In the genomic region with DNA sequence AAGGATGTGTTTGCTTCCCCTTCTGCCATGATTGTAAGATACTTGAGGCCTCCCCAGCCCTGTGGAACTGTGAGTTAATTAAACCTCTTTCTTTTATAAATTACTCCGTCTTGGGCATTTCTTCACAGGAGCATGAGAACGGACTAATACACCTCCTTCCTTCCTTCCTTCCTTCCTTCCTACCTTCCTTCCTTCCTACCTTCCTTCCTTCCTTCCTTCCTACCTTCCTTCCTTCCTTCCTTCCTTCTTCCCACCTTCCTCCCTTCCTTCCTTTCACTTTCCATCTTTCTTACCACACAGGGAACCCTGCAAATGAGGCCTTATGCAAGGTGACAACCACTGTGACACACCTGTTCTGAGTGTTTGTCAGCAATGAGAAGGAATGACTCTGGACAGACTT, we compare ENCODE assay signal across 29 cellular contexts.
DNase-seq lines count a peak whose midpoint lies in the region; ATAC-seq, FAIRE-seq and TF ChIP-seq lines count a peak whose summit lies in the region.
"Had no signal": no experiment of that assay in that cellular context is flagged by ENCODE, and none has a peak within 500 bp of the region (broad histone marks: within the 10 kb centered on the region; RNA-seq: fewer than 3 reads in every experiment).

No MANE protein-coding gene starts in this region.

- WGBS in HepG2 (ENCODE audit: low lambda C conversion rate) = 83% methylated on average over 2 of the region's 2 CpGs

- H3K27ac ChIP-seq in astrocyte (ENCODE audit: low read depth, low read length) (no peak overlapping the region), HepG2 (ENCODE audit: extremely low read length, insufficient read depth, low read length) (no peak overlapping the region)
- H3K27ac ChIP-seq: 22Rv1, body of pancreas, GM23248, lower lobe of right lung, thoracic aorta had no signal

- no peaks in the 10 kb centered on the region for H3K9me3 ChIP-seq in astrocyte (ENCODE audit: insufficient read depth, low read depth, low read length)
- H3K9me3 ChIP-seq in HepG2 (ENCODE audit: low read length) = no peaks in the 10 kb centered on the region
- H3K9me3 ChIP-seq: body of pancreas, lower lobe of right lung, thoracic aorta had no signal

- peaks cover 14% of the 10 kb centered on the region for H3K27me3 Mint-ChIP-seq in activated naive CD4-positive, alpha-beta T cell treated with anti-CD3 and anti-CD28 coated beads, Interleukin-2, amount 50 U/mL, for 24 hours
- H3K27me3 Mint-ChIP-seq in activated naive CD4-positive, alpha-beta T cell treated with anti-CD3 and anti-CD28 coated beads, Interleukin-2, amount 10 ng/mL, durations not matched to agents 7 days and 5 days = peaks cover 18% of the 10 kb centered on the region
- peaks cover 1% of the 10 kb centered on the region for H3K27me3 Mint-ChIP-seq in astrocyte (ENCODE audit: low read depth, unreplicated experiment)

- H3K4me1 ChIP-seq in astrocyte (ENCODE audit: insufficient read depth, low read length) = no peaks in the 10 kb centered on the region
- peaks cover 33% of the 10 kb centered on the region for H3K4me1 ChIP-seq in HepG2 (ENCODE audit: insufficient read depth, low read length)
- H3K4me1 ChIP-seq: body of pancreas, lower lobe of right lung had no signal

- H3K79me2 ChIP-seq in astrocyte (ENCODE audit: insufficient read depth, low read length) (no peaks in the 10 kb centered on the region), HepG2 (ENCODE audit: insufficient read depth, low read length) (no peaks in the 10 kb centered on the region)

- H3K9ac ChIP-seq in astrocyte (ENCODE audit: low read length) (no peak overlapping the region), HepG2 (ENCODE audit: insufficient read depth, low read depth, low read length) (no peak overlapping the region)
- H3K9ac ChIP-seq: GM23248 had no signal

- no peak for TF ChIP-seq RAD21 in HepG2 (CRISPR knock-in tag; IDR thresholded peaks at IDR 0.05)

- H3K4me3 Mint-ChIP-seq in activated naive CD4-positive, alpha-beta T cell treated with anti-CD3 and anti-CD28 coated beads, Interleukin-2, amount 50 U/mL, for 24 hours = no peak overlapping the region
- H3K4me3 Mint-ChIP-seq in activated naive CD4-positive, alpha-beta T cell treated with anti-CD3 and anti-CD28 coated beads, Interleukin-2, amount 10 ng/mL, durations not matched to agents 7 days and 5 days = no peak overlapping the region
- H3K4me3 Mint-ChIP-seq in astrocyte (ENCODE audit: unreplicated experiment) = no peak overlapping the region
- no peak overlapping the region for H3K4me3 Mint-ChIP-seq in stimulated activated effector memory CD8-positive, alpha-beta T cell treated with anti-CD3 and anti-CD28 coated beads, Interleukin-12 subunit alpha, Interleukin-12 subunit beta, amount 100 ng/mL, for 72 hours
- H3K4me3 Mint-ChIP-seq: IgD-negative memory B cell; stimulated activated naive CD8-positive, alpha-beta T cell treated with anti-CD3 and anti-CD28 coated beads, Interleukin-15, Interleukin-2, amounts not matched to agents 100 ng/mL and 50 ng/mL, for 24 hours had no signal

- no peak for ATAC-seq in HepG2
- ATAC-seq in stimulated activated effector memory CD8-positive, alpha-beta T cell treated with anti-CD3 and anti-CD28 coated beads, Interleukin-12 subunit alpha, Interleukin-12 subunit beta, amount 100 ng/mL, for 72 hours = no peak
- ATAC-seq: body of pancreas, lower lobe of right lung, PC-3, Right ventricle myocardium inferior, sciatic nerve, SK-N-SH treated with all-trans-retinoic acid at 6 μM for 48 hours had no signal

- H3K4me3 ChIP-seq in astrocyte (ENCODE audit: insufficient read depth, low read depth, low read length) (no peak overlapping the region), HepG2 (replicated peaks in 1 of 3; ENCODE audit: insufficient read depth in 1 of 3, low read depth in 2 of 3, low read length in 3 of 3) (no peak overlapping the region), foreskin fibroblast (ENCODE audit: low read depth in 1 of 2, low read length in 2 of 2) (no peak overlapping the region)
- H3K4me3 ChIP-seq: body of pancreas, GM23248, lower lobe of right lung, thoracic aorta had no signal

- intact Hi-C loops in HepG2 (cut with micrococcal nuclease; ENCODE audit: unreplicated experiment) = no loop called here

- peaks cover 9% of the 10 kb centered on the region for H3K9me3 Mint-ChIP-seq in activated naive CD4-positive, alpha-beta T cell treated with anti-CD3 and anti-CD28 coated beads, Interleukin-2, amount 50 U/mL, for 24 hours
- H3K9me3 Mint-ChIP-seq in activated naive CD4-positive, alpha-beta T cell treated with anti-CD3 and anti-CD28 coated beads, Interleukin-2, amount 10 ng/mL, durations not matched to agents 7 days and 5 days = peaks cover 20% of the 10 kb centered on the region
- H3K9me3 Mint-ChIP-seq in astrocyte (ENCODE audit: unreplicated experiment) = peaks cover 17% of the 10 kb centered on the region
- peaks cover 7% of the 10 kb centered on the region for H3K9me3 Mint-ChIP-seq in stimulated activated effector memory CD8-positive, alpha-beta T cell treated with anti-CD3 and anti-CD28 coated beads, Interleukin-12 subunit alpha, Interleukin-12 subunit beta, amount 100 ng/mL, for 72 hours

- H4K20me1 ChIP-seq in astrocyte (ENCODE audit: insufficient read depth, low read length) (no peaks in the 10 kb centered on the region), HepG2 (ENCODE audit: insufficient read depth, low read length) (no peaks in the 10 kb centered on the region)

- in situ Hi-C loops in HepG2 (cut with HindIII; ENCODE audit: extremely low pct_ligation_motif_present, low pct_unique_long_range_greater_than_20kb) = no loop called here

- no peaks in the 10 kb centered on the region for H3K4me1 Mint-ChIP-seq in activated naive CD4-positive, alpha-beta T cell treated with anti-CD3 and anti-CD28 coated beads, Interleukin-2, amount 50 U/mL, for 24 hours
- no peaks in the 10 kb centered on the region for H3K4me1 Mint-ChIP-seq in activated naive CD4-positive, alpha-beta T cell treated with anti-CD3 and anti-CD28 coated beads, Interleukin-2, amount 10 ng/mL, durations not matched to agents 7 days and 5 days
- H3K4me1 Mint-ChIP-seq in astrocyte (ENCODE audit: low read depth, unreplicated experiment) = peaks cover 31% of the 10 kb centered on the region
- H3K4me1 Mint-ChIP-seq in stimulated activated effector memory CD8-positive, alpha-beta T cell treated with anti-CD3 and anti-CD28 coated beads, Interleukin-12 subunit alpha, Interleukin-12 subunit beta, amount 100 ng/mL, for 72 hours = no peaks in the 10 kb centered on the region
- H3K4me1 Mint-ChIP-seq: IgD-negative memory B cell had no signal

- POLR2A ChIA-PET in HepG2 (lab: Yijun Ruan, JAX) = interaction anchor here (4.9 kb wide), 1 partner anchor 67 kb away, joined by 42 read pairs; no protein-coding TSS in a partner anchor

- no TSS peak for BruUV-seq in HepG2 (replicated peaks; lab: Mats Ljungman, UMichigan)

- H3K36me3 Mint-ChIP-seq in activated naive CD4-positive, alpha-beta T cell treated with anti-CD3 and anti-CD28 coated beads, Interleukin-2, amount 50 U/mL, for 24 hours = peaks cover 1% of the 10 kb centered on the region
- H3K36me3 Mint-ChIP-seq in activated naive CD4-positive, alpha-beta T cell treated with anti-CD3 and anti-CD28 coated beads, Interleukin-2, amount 10 ng/mL, durations not matched to agents 7 days and 5 days = no peaks in the 10 kb centered on the region
- no peaks in the 10 kb centered on the region for H3K36me3 Mint-ChIP-seq in astrocyte (ENCODE audit: low read depth, unreplicated experiment)
- peaks cover 6% of the 10 kb centered on the region for H3K36me3 Mint-ChIP-seq in stimulated activated effector memory CD8-positive, alpha-beta T cell treated with anti-CD3 and anti-CD28 coated beads, Interleukin-12 subunit alpha, Interleukin-12 subunit beta, amount 100 ng/mL, for 72 hours
- H3K36me3 Mint-ChIP-seq: IgD-negative memory B cell had no signal

- DNase-seq in activated naive CD4-positive, alpha-beta T cell treated with anti-CD3 and anti-CD28 coated beads, Interleukin-2, amount 10 ng/mL, durations not matched to agents 7 days and 5 days = no peak
- DNase-seq in astrocyte (ENCODE audit: low read depth) (no peak), HepG2 (ENCODE audit: low spot score) (no peak), foreskin fibroblast (no peak), GM10266 (ENCODE audit: extremely low spot score) (no peak), dedifferentiated amniotic fluid mesenchymal stem cell (ENCODE audit: extremely low spot score) (no peak)
- DNase-seq in stimulated activated effector memory CD8-positive, alpha-beta T cell treated with anti-CD3 and anti-CD28 coated beads, Interleukin-12 subunit alpha, Interleukin-12 subunit beta, amount 100 ng/mL, for 72 hours (ENCODE audit: low spot score in 2 of 2) = no peak
- DNase-seq: activated CD4-positive, alpha-beta T cell treated with anti-CD3 and anti-CD28 coated beads for 48 hours; activated CD8-positive, alpha-beta memory T cell treated with anti-CD3 and anti-CD28 coated beads for 24 hours; activated effector memory CD4-positive, alpha-beta T cell treated with anti-CD3 and anti-CD28 coated beads, Interleukin-2, amount 50 U/mL, for 16 hours; body of pancreas; GM23248; kidney; lower lobe of right lung; NCI-H1092; NCI-H187; NCI-H2171 treated with DMSO at 0.1 percent for 48 hours; NCI-H510A treated with DMSO at 0.1 percent for 48 hours; PC-3; stimulated activated CD4-positive, alpha-beta T cell treated with anti-CD3 and anti-CD28 coated beads, Interleukin-15, amount 100 ng/mL, for 24 hours; T-helper 2 cell had no signal

- H3K4me2 ChIP-seq in astrocyte (ENCODE audit: low read length) = no peak overlapping the region
- H3K4me2 ChIP-seq in HepG2 (ENCODE audit: low read depth, low read length) = no peak overlapping the region

- peak; percentile 73 for FAIRE-seq in astrocyte (lab: Jason Lieb, UNC)
- FAIRE-seq in HepG2 (lab: Jason Lieb, UNC) = peak; percentile 63
- FAIRE-seq: kidney had no signal

- H3K36me3 ChIP-seq in astrocyte (ENCODE audit: insufficient read depth, low read length) = no peaks in the 10 kb centered on the region
- no peaks in the 10 kb centered on the region for H3K36me3 ChIP-seq in HepG2 (replicated peaks in 1 of 2; ENCODE audit: control insufficient read depth in 1 of 2, insufficient read depth in 2 of 2, low read length in 2 of 2)
- H3K36me3 ChIP-seq: lower lobe of right lung, thoracic aorta had no signal

- TF ChIP-seq EP300 in HepG2 (IDR thresholded peaks at IDR 0.05; ENCODE audit: low read depth in 2 of 2, low read length in 2 of 2) (no peak), HepG2 (CRISPR knock-in tag; IDR thresholded peaks at IDR 0.05; ENCODE audit: borderline replicate concordance) (no peak)

- H3K27ac Mint-ChIP-seq in activated naive CD4-positive, alpha-beta T cell treated with anti-CD3 and anti-CD28 coated beads, Interleukin-2, amount 50 U/mL, for 24 hours = peak overlapping the region; percentile 92
- H3K27ac Mint-ChIP-seq in activated naive CD4-positive, alpha-beta T cell treated with anti-CD3 and anti-CD28 coated beads, Interleukin-2, amount 10 ng/mL, durations not matched to agents 7 days and 5 days = no peak overlapping the region
- H3K27ac Mint-ChIP-seq in astrocyte (ENCODE audit: unreplicated experiment) = no peak overlapping the region
- H3K27ac Mint-ChIP-seq in stimulated activated effector memory CD8-positive, alpha-beta T cell treated with anti-CD3 and anti-CD28 coated beads, Interleukin-12 subunit alpha, Interleukin-12 subunit beta, amount 100 ng/mL, for 72 hours = peak overlapping the region; percentile 18
- H3K27ac Mint-ChIP-seq: stimulated activated naive CD8-positive, alpha-beta T cell treated with anti-CD3 and anti-CD28 coated beads, Interleukin-15, Interleukin-2, amounts not matched to agents 100 ng/mL and 50 ng/mL, for 24 hours had no signal

- CTCF ChIA-PET in activated naive CD4-positive, alpha-beta T cell treated with anti-CD3 and anti-CD28 coated beads, Interleukin-2, amount 10 ng/mL, durations not matched to agents 7 days and 5 days (lab: Charles Lee) = no interaction called here
- CTCF ChIA-PET in HepG2 (lab: Yijun Ruan, JAX; ENCODE audit: low intra/inter-chr PET ratio, low total read pairs) = no interaction called here

- no peaks in the 10 kb centered on the region for H3K27me3 ChIP-seq in astrocyte (ENCODE audit: insufficient read depth, low read length)
- H3K27me3 ChIP-seq in HepG2 (ENCODE audit: control insufficient read depth in 1 of 2, insufficient read depth in 2 of 2, low read length in 2 of 2) = peaks cover 1 to 4% of the 10 kb centered on the region in 2 experiments; a peak in 1 of 5 replicates
- H3K27me3 ChIP-seq: body of pancreas had no signal

- TF ChIP-seq POLR2A in HepG2 (IDR thresholded peaks at IDR 0.05; ENCODE audit: insufficient read depth in 1 of 2, low read depth in 2 of 2, low read length in 2 of 2) = no peak

- TF ChIP-seq CTCF in astrocyte (IDR thresholded peaks at IDR 0.05; ENCODE audit: insufficient read depth, low read depth, low read length) (no peak), HepG2 (CRISPR knock-in tag; IDR thresholded peaks at IDR 0.05) (no peak), foreskin fibroblast (IDR thresholded peaks at IDR 0.05; ENCODE audit: low read depth, low read length) (no peak), GM10266 (IDR thresholded peaks at IDR 0.05; ENCODE audit: control insufficient read depth, insufficient read depth, low read depth, missing control alignments) (no peak)

- no peak overlapping the region for H2AFZ ChIP-seq in astrocyte (ENCODE audit: low read depth, low read length)
- no peak overlapping the region for H2AFZ ChIP-seq in HepG2 (ENCODE audit: low read length)
- H2AFZ ChIP-seq: GM23248 had no signal

Comparison
In these comparisons a context has a peak if more than half of its experiments do, and no peak if none do; other contexts are left out.
1. H3K27ac Mint-ChIP-seq: peak in activated naive CD4-positive, alpha-beta T cell treated with anti-CD3 and anti-CD28 coated beads, Interleukin-2, amount 50 U/mL, for 24 hours (single experiment) and stimulated activated effector memory CD8-positive, alpha-beta T cell treated with anti-CD3 and anti-CD28 coated beads, Interleukin-12 subunit alpha, Interleukin-12 subunit beta, amount 100 ng/mL, for 72 hours (single experiment); none in activated naive CD4-positive, alpha-beta T cell treated with anti-CD3 and anti-CD28 coated beads, Interleukin-2, amount 10 ng/mL, durations not matched to agents 7 days and 5 days (single experiment) and astrocyte (single experiment).